In genomic region chr19:8404391-8405151, GRCh38 we compare ENCODE assay signal across 20 cellular contexts. TPM values are rescaled to one million over a fixed set of nuclear protein-coding genes. Genes with fewer than 3 reads are reported as not detected.
"Had no signal": no experiment of that assay in that cellular context is flagged by ENCODE, and none has a peak within 500 bp of the region (broad histone marks: within the 10 kb centered on the region; RNA-seq: fewer than 3 reads in every experiment).

No MANE protein-coding gene starts in this region.

- H3K9me3 ChIP-seq: esophagus muscularis mucosa, transverse colon had no signal

- H3K27me3 ChIP-seq: esophagus muscularis mucosa, transverse colon had no signal

- ATAC-seq: activated naive CD4-positive, alpha-beta T cell treated with anti-CD3 and anti-CD28 coated beads, Interleukin-2, amount 50 U/mL, for 72 hours had no signal

- H3K36me3 Mint-ChIP-seq: activated naive CD4-positive, alpha-beta T cell treated with anti-CD3 and anti-CD28 coated beads, Interleukin-2, amount 50 U/mL, for 72 hours had no signal

- H3K4me3 ChIP-seq: coronary artery, esophagus muscularis mucosa, lung, SK-N-MC, transverse colon had no signal

- H3K27ac Mint-ChIP-seq: activated CD4-positive, alpha-beta memory T cell treated with anti-CD3 and anti-CD28 coated beads for 36 hours; activated naive CD4-positive, alpha-beta T cell treated with anti-CD3 and anti-CD28 coated beads, Interleukin-2, amount 50 U/mL, for 72 hours; activated T-cell treated with anti-CD3 and anti-CD28 coated beads, Interleukin-2, amount 50 U/mL, for 24 hours; mesothelial cell of epicardium had no signal

- H3K9me3 Mint-ChIP-seq: activated CD4-positive, alpha-beta memory T cell treated with anti-CD3 and anti-CD28 coated beads for 36 hours; activated naive CD4-positive, alpha-beta T cell treated with anti-CD3 and anti-CD28 coated beads, Interleukin-2, amount 50 U/mL, for 72 hours; activated T-cell treated with anti-CD3 and anti-CD28 coated beads, Interleukin-2, amount 50 U/mL, for 24 hours; brain; central memory CD8-positive, alpha-beta T cell; mesothelial cell of epicardium had no signal

- FAIRE-seq: kidney had no signal

- H3K4me3 Mint-ChIP-seq: activated CD4-positive, alpha-beta memory T cell treated with anti-CD3 and anti-CD28 coated beads for 36 hours; activated T-cell treated with anti-CD3 and anti-CD28 coated beads, Interleukin-2, amount 50 U/mL, for 24 hours; brain; central memory CD8-positive, alpha-beta T cell; mesothelial cell of epicardium had no signal

- H3K4me1 Mint-ChIP-seq: brain; central memory CD8-positive, alpha-beta T cell; mesothelial cell of epicardium had no signal

- H3K27ac ChIP-seq: coronary artery, esophagus muscularis mucosa, SK-N-MC had no signal

- H3K27me3 Mint-ChIP-seq: activated CD4-positive, alpha-beta memory T cell treated with anti-CD3 and anti-CD28 coated beads for 36 hours; activated T-cell treated with anti-CD3 and anti-CD28 coated beads, Interleukin-2, amount 50 U/mL, for 24 hours; central memory CD8-positive, alpha-beta T cell had no signal

- DNase-seq: activated CD4-positive, alpha-beta memory T cell treated with anti-CD3 and anti-CD28 coated beads for 36 hours; activated gamma-delta T cell; activated T-cell treated with anti-CD3 and anti-CD28 coated beads, Interleukin-2, amount 50 U/mL, for 24 hours; amygdala; hypothalamus; kidney; stimulated activated CD4-positive, alpha-beta T cell treated with anti-CD3 and anti-CD28 coated beads, Interleukin-4, amount 100 ng/mL, for 24 hours; stimulated activated naive CD4-positive, alpha-beta T cell; T-helper 1 cell; T1000; transverse colon had no signal

- H3K4me1 ChIP-seq: transverse colon had no signal

RNA-seq across cellular contexts. Expression of gene ANGPTL4, which starts 40.6 kb away (rescaled TPM):
- polyA plus RNA-seq: neural cell had no signal
